In the genomic region with DNA sequence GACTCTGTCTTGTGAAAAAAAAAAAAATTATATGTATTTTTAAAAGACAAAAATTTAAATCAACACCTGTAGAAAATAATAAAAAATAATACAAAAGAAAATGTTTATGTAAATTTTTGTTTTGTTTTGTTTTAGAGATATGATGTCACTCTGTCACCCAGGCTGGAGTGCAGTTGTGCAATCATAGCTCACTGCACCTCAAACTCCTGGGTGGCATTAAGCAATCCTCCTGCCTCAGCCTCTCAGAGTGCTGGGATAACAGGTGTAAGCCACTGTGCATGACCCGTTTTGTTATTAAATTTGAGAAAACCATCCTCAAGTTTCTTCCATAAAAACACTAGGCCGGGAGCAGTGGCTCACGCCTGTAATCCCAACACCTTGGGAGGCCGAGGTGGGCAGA, we compare ENCODE assay signal across 21 cellular contexts.
"Had no signal": no experiment of that assay in that cellular context is flagged by ENCODE, and none has a peak within 500 bp of the region (broad histone marks: within the 10 kb centered on the region; RNA-seq: fewer than 3 reads in every experiment).

No MANE protein-coding gene starts in this region.

- H3K4me3 ChIP-seq: lung, neural progenitor cell, psoas muscle, tibial nerve had no signal

- H3K27ac ChIP-seq: foreskin keratinocyte, neural progenitor cell, psoas muscle, tibial nerve had no signal

- ATAC-seq: activated CD8-positive, alpha-beta memory T cell treated with anti-CD3 and anti-CD28 coated beads, Interleukin-2, amount 10 ng/mL, durations not matched to agents 7 days and 5 days; effector memory CD8-positive, alpha-beta T cell; foreskin keratinocyte; left colon; psoas muscle; right cardiac atrium had no signal

- H3K27me3 ChIP-seq: foreskin keratinocyte, neural progenitor cell, tibial nerve had no signal

- H3K9me3 Mint-ChIP-seq: activated CD4-positive, alpha-beta memory T cell treated with anti-CD3 and anti-CD28 coated beads, Interleukin-2, amount 10 ng/mL, durations not matched to agents 7 days and 5 days; activated naive CD8-positive, alpha-beta T cell treated with anti-CD3 and anti-CD28 coated beads for 36 hours; effector memory CD8-positive, alpha-beta T cell; neural progenitor cell; stimulated activated naive CD8-positive, alpha-beta T cell treated with anti-CD3 and anti-CD28 coated beads, Interleukin-15, Interleukin-2, amounts not matched to agents 100 ng/mL and 50 ng/mL, for 24 hours had no signal

- H2AFZ ChIP-seq: neural progenitor cell had no signal

- H3K27me3 Mint-ChIP-seq: activated naive CD8-positive, alpha-beta T cell treated with anti-CD3 and anti-CD28 coated beads for 36 hours; stimulated activated naive CD8-positive, alpha-beta T cell treated with anti-CD3 and anti-CD28 coated beads, Interleukin-15, Interleukin-2, amounts not matched to agents 100 ng/mL and 50 ng/mL, for 24 hours had no signal

- H3K36me3 Mint-ChIP-seq: activated CD8-positive, alpha-beta memory T cell treated with anti-CD3 and anti-CD28 coated beads, Interleukin-2, amount 10 ng/mL, durations not matched to agents 7 days and 5 days; activated naive CD8-positive, alpha-beta T cell treated with anti-CD3 and anti-CD28 coated beads for 36 hours; neural progenitor cell had no signal

- H3K4me2 ChIP-seq: neural progenitor cell had no signal

- H3K9ac ChIP-seq: neural progenitor cell had no signal

- H3K9me3 ChIP-seq: psoas muscle, tibial nerve had no signal

- H3K4me1 Mint-ChIP-seq: activated CD4-positive, alpha-beta memory T cell treated with anti-CD3 and anti-CD28 coated beads, Interleukin-2, amount 10 ng/mL, durations not matched to agents 7 days and 5 days; activated CD8-positive, alpha-beta memory T cell treated with anti-CD3 and anti-CD28 coated beads, Interleukin-2, amount 10 ng/mL, durations not matched to agents 7 days and 5 days; activated naive CD8-positive, alpha-beta T cell treated with anti-CD3 and anti-CD28 coated beads for 36 hours had no signal

- H3K36me3 ChIP-seq: neural progenitor cell had no signal

- DNase-seq: activated CD4-positive, alpha-beta memory T cell treated with anti-CD3 and anti-CD28 coated beads, Interleukin-2, amount 10 ng/mL, durations not matched to agents 7 days and 5 days; activated CD4-positive, alpha-beta T cell treated with anti-CD3 and anti-CD28 coated beads for 48 hours; activated CD4-positive, CD25-positive, alpha-beta regulatory T cell; activated CD8-positive, alpha-beta memory T cell treated with anti-CD3 and anti-CD28 coated beads, Interleukin-2, amount 10 ng/mL, durations not matched to agents 7 days and 5 days; activated naive CD4-positive, alpha-beta T cell; activated naive CD8-positive, alpha-beta T cell treated with anti-CD3 and anti-CD28 coated beads for 36 hours; amygdala; dermis blood vessel endothelial cell; effector memory CD8-positive, alpha-beta T cell; foreskin keratinocyte; hippocampal formation; left colon; psoas muscle; right cardiac atrium; small intestine; stimulated activated CD4-positive, alpha-beta T cell treated with anti-CD3 and anti-CD28 coated beads, Interleukin-15, amount 100 ng/mL, for 24 hours; stimulated activated CD4-positive, alpha-beta T cell treated with anti-CD3 and anti-CD28 coated beads, Interleukin-2, amount 100 ng/mL, for 48 hours had no signal

- H3K4me1 ChIP-seq: foreskin keratinocyte, psoas muscle, tibial nerve had no signal

- H3K27ac Mint-ChIP-seq: activated CD4-positive, alpha-beta memory T cell treated with anti-CD3 and anti-CD28 coated beads, Interleukin-2, amount 10 ng/mL, durations not matched to agents 7 days and 5 days; activated CD8-positive, alpha-beta memory T cell treated with anti-CD3 and anti-CD28 coated beads, Interleukin-2, amount 10 ng/mL, durations not matched to agents 7 days and 5 days; activated naive CD8-positive, alpha-beta T cell treated with anti-CD3 and anti-CD28 coated beads for 36 hours; effector memory CD8-positive, alpha-beta T cell; neural progenitor cell; stimulated activated naive CD8-positive, alpha-beta T cell treated with anti-CD3 and anti-CD28 coated beads, Interleukin-15, Interleukin-2, amounts not matched to agents 100 ng/mL and 50 ng/mL, for 24 hours had no signal

- H3K4me3 Mint-ChIP-seq: activated CD4-positive, alpha-beta memory T cell treated with anti-CD3 and anti-CD28 coated beads, Interleukin-2, amount 10 ng/mL, durations not matched to agents 7 days and 5 days; activated CD8-positive, alpha-beta memory T cell treated with anti-CD3 and anti-CD28 coated beads, Interleukin-2, amount 10 ng/mL, durations not matched to agents 7 days and 5 days; activated naive CD8-positive, alpha-beta T cell treated with anti-CD3 and anti-CD28 coated beads for 36 hours; effector memory CD8-positive, alpha-beta T cell; neural progenitor cell; stimulated activated naive CD8-positive, alpha-beta T cell treated with anti-CD3 and anti-CD28 coated beads, Interleukin-15, Interleukin-2, amounts not matched to agents 100 ng/mL and 50 ng/mL, for 24 hours had no signal
